In the genomic region with DNA sequence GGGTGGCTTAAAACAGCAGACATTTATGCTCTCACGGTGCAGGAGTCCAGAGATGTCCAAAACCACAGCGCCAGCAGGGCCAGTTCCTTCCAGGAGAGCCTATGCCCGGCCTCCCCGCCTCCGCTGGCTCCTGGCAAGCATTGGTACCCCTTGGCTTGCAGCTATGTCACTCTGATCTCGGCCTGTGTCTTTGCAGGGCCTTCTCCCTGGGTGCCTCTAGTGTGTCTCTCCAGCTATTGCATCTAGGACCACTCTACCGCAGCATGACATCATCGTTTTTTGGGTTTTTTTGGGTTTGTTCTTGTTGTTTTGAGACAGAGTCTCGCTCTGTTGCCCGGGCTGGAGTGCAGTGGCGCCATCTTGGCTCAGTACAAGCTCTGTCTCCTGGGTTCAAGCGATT, we compare ENCODE assay signal across 18 cellular contexts.
"Had no signal": no experiment of that assay in that cellular context is flagged by ENCODE, and none has a peak within 500 bp of the region (broad histone marks: within the 10 kb centered on the region; RNA-seq: fewer than 3 reads in every experiment).

No MANE protein-coding gene starts in this region.

- ATAC-seq: activated T-cell treated with anti-CD3 and anti-CD28 coated beads, Interleukin-2, amount 50 U/mL, for 4 hours; activated T-helper 17 cell treated with anti-CD3 and anti-CD28 coated beads, Interleukin-2, amount 50 U/mL, for 72 hours; natural killer cell treated with Interleukin-12 subunit alpha and Interleukin-12 subunit beta and Interleukin-15 and Interleukin-18, amount 100 ng/mL, for 72 hours; stimulated activated naive CD8-positive, alpha-beta T cell treated with anti-CD3 and anti-CD28 coated beads, Interleukin-15, Interleukin-2, amounts not matched to agents 100 U/mL and 50 U/mL, for 24 hours; T-helper 17 cell had no signal

- DNase-seq: activated CD4-positive, alpha-beta memory T cell treated with anti-CD3 and anti-CD28 coated beads, Interleukin-2, amount 10 ng/mL, durations not matched to agents 7 days and 5 days; activated CD4-positive, alpha-beta T cell treated with anti-CD3 and anti-CD28 coated beads, Interleukin-2, amount 10 ng/mL, durations not matched to agents 24 days and 14 days; activated CD4-positive, CD25-positive, alpha-beta regulatory T cell treated with anti-CD3 and anti-CD28 coated beads, Interleukin-2, amount 50 U/mL, for 72 hours; activated gamma-delta T cell treated with Interleukin-2 at 50 U/mL for 16 hours; activated naive CD4-positive, alpha-beta T cell treated with anti-CD3 and anti-CD28 coated beads, Interleukin-2, amount 50 U/mL, for 16 hours; activated T-cell treated with anti-CD3 and anti-CD28 coated beads, Interleukin-2, amount 50 U/mL, for 4 hours; amniotic stem cell; caudate nucleus; foreskin keratinocyte; stimulated activated CD4-positive, alpha-beta T cell treated with anti-CD3 and anti-CD28 coated beads, Interleukin-2, amount 100 ng/mL, for 48 hours; stimulated activated naive CD8-positive, alpha-beta T cell treated with anti-CD3 and anti-CD28 coated beads, Interleukin-15, Interleukin-2, amounts not matched to agents 100 U/mL and 50 U/mL, for 24 hours; T-helper 17 cell; T1000; uterus had no signal

- H3K36me3 ChIP-seq: esophagus muscularis mucosa, left lung, uterus had no signal

- H3K4me1 ChIP-seq: uterus had no signal

- H3K4me3 ChIP-seq: esophagus muscularis mucosa, left lung, uterus had no signal

- H3K27me3 ChIP-seq: esophagus muscularis mucosa, foreskin keratinocyte, left lung, uterus had no signal

- H3K27ac ChIP-seq: esophagus muscularis mucosa, foreskin keratinocyte, uterus had no signal

- H3K9me3 ChIP-seq: esophagus muscularis mucosa, left lung, uterus had no signal
